In genomic region chr12:50103767-50104321, GRCh38 we compare ENCODE assay signal across 9 cellular contexts. TPM values are rescaled to one million over a fixed set of nuclear protein-coding genes. Genes with fewer than 3 reads are reported as not detected.
DNase-seq lines count a peak whose midpoint lies in the region; ATAC-seq lines count a peak whose summit lies in the region.
"Had no signal": no experiment of that assay in that cellular context is flagged by ENCODE, and none has a peak within 500 bp of the region (broad histone marks: within the 10 kb centered on the region; RNA-seq: fewer than 3 reads in every experiment).

GPD1 (plus strand) TSS chr12:50104008; CDS start chr12:50104051, 43 bp downstream.

- DNase-seq in COLO829 (ENCODE audit: low spot score), result peak; percentile 60
- DNase-seq in NCI-H1092 (lab: John Stamatoyannopoulos, UW), result peak; percentile 25
- peak; percentile 50 for DNase-seq in activated naive CD8-positive, alpha-beta T cell treated with anti-CD3 and anti-CD28 coated beads for 36 hours
- peak; percentile 83 for DNase-seq in cardiac septum (ENCODE audit: low spot score)
- peak; percentile 80 for DNase-seq in posterior vena cava (ENCODE audit: low spot score)
- DNase-seq in natural killer cell treated with Interleukin-12 subunit alpha and Interleukin-12 subunit beta and Interleukin-15 and Interleukin-18, amount 100 ng/mL, for 72 hours (ENCODE audit: low spot score), result no peak
- DNase-seq in epidermal melanocyte (ENCODE audit: insufficient read length, low spot score), result no peak

- intact Hi-C loops in cardiac septum (cut with DNase I), result no loop called here
- intact Hi-C loops in posterior vena cava (cut with DNase I), result no loop called here

- peaks cover 3% of the 10 kb centered on the region for H3K4me1 Mint-ChIP-seq in activated naive CD8-positive, alpha-beta T cell treated with anti-CD3 and anti-CD28 coated beads for 36 hours
- no peaks in the 10 kb centered on the region for H3K4me1 Mint-ChIP-seq in natural killer cell treated with Interleukin-12 subunit alpha and Interleukin-12 subunit beta and Interleukin-15 and Interleukin-18, amount 100 ng/mL, for 72 hours (ENCODE audit: low read depth in 2 of 2)

- no peak within 1 kb of the TSS for H3K27ac Mint-ChIP-seq in activated naive CD8-positive, alpha-beta T cell treated with anti-CD3 and anti-CD28 coated beads for 36 hours
- no peak within 1 kb of the TSS for H3K27ac Mint-ChIP-seq in natural killer cell treated with Interleukin-12 subunit alpha and Interleukin-12 subunit beta and Interleukin-15 and Interleukin-18, amount 100 ng/mL, for 72 hours
- H3K27ac Mint-ChIP-seq: stimulated activated naive CD8-positive, alpha-beta T cell treated with anti-CD3 and anti-CD28 coated beads, Interleukin-15, Interleukin-2, amounts not matched to agents 100 ng/mL and 50 ng/mL, for 24 hours had no signal

- no peak within 1 kb of the TSS for H3K4me3 Mint-ChIP-seq in activated naive CD8-positive, alpha-beta T cell treated with anti-CD3 and anti-CD28 coated beads for 36 hours
- H3K4me3 Mint-ChIP-seq in natural killer cell treated with Interleukin-12 subunit alpha and Interleukin-12 subunit beta and Interleukin-15 and Interleukin-18, amount 100 ng/mL, for 72 hours, result no peak within 1 kb of the TSS
- H3K4me3 Mint-ChIP-seq: stimulated activated naive CD8-positive, alpha-beta T cell treated with anti-CD3 and anti-CD28 coated beads, Interleukin-15, Interleukin-2, amounts not matched to agents 100 ng/mL and 50 ng/mL, for 24 hours had no signal

- no peaks in the 10 kb centered on the region for H3K9me3 Mint-ChIP-seq in activated naive CD8-positive, alpha-beta T cell treated with anti-CD3 and anti-CD28 coated beads for 36 hours
- no peaks in the 10 kb centered on the region for H3K9me3 Mint-ChIP-seq in natural killer cell treated with Interleukin-12 subunit alpha and Interleukin-12 subunit beta and Interleukin-15 and Interleukin-18, amount 100 ng/mL, for 72 hours
- H3K9me3 Mint-ChIP-seq: stimulated activated naive CD8-positive, alpha-beta T cell treated with anti-CD3 and anti-CD28 coated beads, Interleukin-15, Interleukin-2, amounts not matched to agents 100 ng/mL and 50 ng/mL, for 24 hours had no signal

- H3K27me3 Mint-ChIP-seq in activated naive CD8-positive, alpha-beta T cell treated with anti-CD3 and anti-CD28 coated beads for 36 hours, result no peaks in the 10 kb centered on the region
- H3K27me3 Mint-ChIP-seq in natural killer cell treated with Interleukin-12 subunit alpha and Interleukin-12 subunit beta and Interleukin-15 and Interleukin-18, amount 100 ng/mL, for 72 hours, result no peaks in the 10 kb centered on the region
- H3K27me3 Mint-ChIP-seq: stimulated activated naive CD8-positive, alpha-beta T cell treated with anti-CD3 and anti-CD28 coated beads, Interleukin-15, Interleukin-2, amounts not matched to agents 100 ng/mL and 50 ng/mL, for 24 hours had no signal

- no peak for ATAC-seq in HG03095 (IDR thresholded peaks at IDR 0.05; ENCODE audit: unreplicated experiment)
- ATAC-seq in natural killer cell treated with Interleukin-12 subunit alpha and Interleukin-12 subunit beta and Interleukin-15 and Interleukin-18, amount 100 ng/mL, for 72 hours, result no peak

- no peaks in the 10 kb centered on the region for H3K36me3 Mint-ChIP-seq in activated naive CD8-positive, alpha-beta T cell treated with anti-CD3 and anti-CD28 coated beads for 36 hours
- peaks cover 9% of the 10 kb centered on the region for H3K36me3 Mint-ChIP-seq in natural killer cell treated with Interleukin-12 subunit alpha and Interleukin-12 subunit beta and Interleukin-15 and Interleukin-18, amount 100 ng/mL, for 72 hours

RNA-seq across cellular contexts. Expression of gene GPD1, which starts in this region (rescaled TPM):
- under 1 TPM; 0.39 to 0.86 TPM for total RNA-seq in activated naive CD8-positive, alpha-beta T cell treated with anti-CD3 and anti-CD28 coated beads for 36 hours
- total RNA-seq in cardiac septum, result 5.1 TPM
- total RNA-seq in posterior vena cava, result 1 to 10 TPM; 1.5 to 4.5 TPM
- total RNA-seq in natural killer cell treated with Interleukin-12 subunit alpha and Interleukin-12 subunit beta and Interleukin-15 and Interleukin-18, amount 100 ng/mL, for 72 hours, result under 1 TPM; 0.36 TPM

Comparison
In these comparisons a context has a peak if more than half of its experiments do, and no peak if none do; other contexts are left out.
1. Peak in DNase-seq in activated naive CD8-positive, alpha-beta T cell treated with anti-CD3 and anti-CD28 coated beads for 36 hours; RNA of the gene not detected or under 1 TPM.
2. DNase-seq: peak in COLO829 (single experiment), NCI-H1092 (single experiment), cardiac septum (single experiment) and posterior vena cava (single experiment); none in natural killer cell treated with Interleukin-12 subunit alpha and Interleukin-12 subunit beta and Interleukin-15 and Interleukin-18, amount 100 ng/mL, for 72 hours (single experiment) and epidermal melanocyte (single experiment).